Comparison of ENCODE assay signal across 8 cellular contexts in genomic region chr12:7108928-7109920, GRCh38. TPM values are rescaled to one million over a fixed set of nuclear protein-coding genes. Genes with fewer than 3 reads are reported as not detected.
DNase-seq lines count a peak whose midpoint lies in the region; ATAC-seq and TF ChIP-seq lines count a peak whose summit lies in the region.

A gene with protein sequence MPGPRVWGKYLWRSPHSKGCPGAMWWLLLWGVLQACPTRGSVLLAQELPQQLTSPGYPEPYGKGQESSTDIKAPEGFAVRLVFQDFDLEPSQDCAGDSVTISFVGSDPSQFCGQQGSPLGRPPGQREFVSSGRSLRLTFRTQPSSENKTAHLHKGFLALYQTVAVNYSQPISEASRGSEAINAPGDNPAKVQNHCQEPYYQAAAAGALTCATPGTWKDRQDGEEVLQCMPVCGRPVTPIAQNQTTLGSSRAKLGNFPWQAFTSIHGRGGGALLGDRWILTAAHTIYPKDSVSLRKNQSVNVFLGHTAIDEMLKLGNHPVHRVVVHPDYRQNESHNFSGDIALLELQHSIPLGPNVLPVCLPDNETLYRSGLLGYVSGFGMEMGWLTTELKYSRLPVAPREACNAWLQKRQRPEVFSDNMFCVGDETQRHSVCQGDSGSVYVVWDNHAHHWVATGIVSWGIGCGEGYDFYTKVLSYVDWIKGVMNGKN (minus strand): TSS chr12:7109214. CDS start chr12:7109180, 34 bp downstream.

- H3K27ac Mint-ChIP-seq in nephron progenitor cell: peak within 1 kb of the TSS; percentile 97

- peaks cover 20% of the 10 kb centered on the region for H3K4me1 Mint-ChIP-seq in nephron progenitor cell

- H3K27me3 Mint-ChIP-seq in nephron progenitor cell (ENCODE audit: low read depth, poor library complexity): peaks cover 8% of the 10 kb centered on the region

- TF ChIP-seq CTCF in GM12875 (IDR thresholded peaks at IDR 0.05; ENCODE audit: borderline replicate concordance, insufficient read depth, low read depth, low read length): peak; percentile 96
- TF ChIP-seq CTCF in LNCaP clone FGC (IDR thresholded peaks at IDR 0.05; ENCODE audit: control insufficient read depth, extremely low read depth, insufficient read depth): peak; percentile 94
- peak; percentile 99 for TF ChIP-seq CTCF in fibroblast of the aortic adventitia (IDR thresholded peaks at IDR 0.05; ENCODE audit: insufficient read depth, low read length)
- TF ChIP-seq CTCF in nephron progenitor cell (IDR thresholded peaks at IDR 0.05): peak; percentile 92

- peak within 1 kb of the TSS; percentile 89 for H3K4me3 Mint-ChIP-seq in nephron progenitor cell

- peak; percentile 52 for DNase-seq in LNCaP clone FGC (ENCODE audit: low read depth)
- DNase-seq in SHP77 treated with DMSO at 0.1 percent for 48 hours (lab: John Stamatoyannopoulos, UW): peak; percentile 32
- peak; percentile 70 for DNase-seq in activated effector memory CD4-positive, alpha-beta T cell treated with Interleukin-2 at 50 U/mL for 16 hours
- DNase-seq in fibroblast of the aortic adventitia (ENCODE audit: low read depth): peak; percentile 88
- peak; percentile 95 for DNase-seq in nephron progenitor cell
- DNase-seq in stimulated activated naive CD8-positive, alpha-beta T cell treated with anti-CD3 and anti-CD28 coated beads, Interleukin-15, Interleukin-2, amounts not matched to agents 100 U/mL and 50 U/mL, for 24 hours: peak; percentile 94

- H3K4me3 ChIP-seq in GM12875 (ENCODE audit: low read depth, low read length): peak within 1 kb of the TSS; percentile 78
- peak within 1 kb of the TSS; percentile 83 for H3K4me3 ChIP-seq in LNCaP clone FGC (ENCODE audit: low read depth, low read length)
- H3K4me3 ChIP-seq in fibroblast of the aortic adventitia (ENCODE audit: low read depth, low read length): peak within 1 kb of the TSS; percentile 85

- ATAC-seq in stimulated activated naive CD8-positive, alpha-beta T cell treated with anti-CD3 and anti-CD28 coated beads, Interleukin-15, Interleukin-2, amounts not matched to agents 100 U/mL and 50 U/mL, for 24 hours: peak; percentile 48
- no peak for ATAC-seq in HG03342 (IDR thresholded peaks at IDR 0.05; ENCODE audit: unreplicated experiment)

- peaks cover 23% of the 10 kb centered on the region for H3K9me3 Mint-ChIP-seq in nephron progenitor cell

- H3K36me3 Mint-ChIP-seq in nephron progenitor cell (ENCODE audit: low read depth): peaks cover 26% of the 10 kb centered on the region

RNA-seq across cellular contexts. Expression of the gene that starts here (rescaled TPM):
- 39.2 and 50.6 TPM in 2 replicates for total RNA-seq in fibroblast of the aortic adventitia (ENCODE audit: low replicate concordance)

Comparison
In these comparisons a context has a peak if more than half of its experiments do, and no peak if none do; other contexts are left out.
1. DNase-seq: peak in every context shown above with its lines; median percentile 95 in nephron progenitor cell; 94 in stimulated activated naive CD8-positive, alpha-beta T cell treated with anti-CD3 and anti-CD28 coated beads, Interleukin-15, Interleukin-2, amounts not matched to agents 100 U/mL and 50 U/mL, for 24 hours; 88 in fibroblast of the aortic adventitia; 70 in activated effector memory CD4-positive, alpha-beta T cell treated with Interleukin-2 at 50 U/mL for 16 hours; 52 in LNCaP clone FGC; 32 in SHP77 treated with DMSO at 0.1 percent for 48 hours.